Comparison of ENCODE assay signal across 27 cellular contexts in genomic region chr2:40123746-40124145, GRCh38.
DNase-seq lines count a peak whose midpoint lies in the region; ATAC-seq and TF ChIP-seq lines count a peak whose summit lies in the region.
"Had no signal": no experiment of that assay in that cellular context is flagged by ENCODE, and none has a peak within 500 bp of the region (broad histone marks: within the 10 kb centered on the region; RNA-seq: fewer than 3 reads in every experiment).

No MANE protein-coding gene starts in this region.

- TF ChIP-seq CTCF in SK-N-SH (IDR thresholded peaks at IDR 0.05) (no peak), upper lobe of right lung (IDR thresholded peaks at IDR 0.05) (no peak), MM.1S (IDR thresholded peaks at IDR 0.05; ENCODE audit: low read length) (no peak)

- POLR2A ChIA-PET in SK-N-SH (lab: Yijun Ruan, JAX) = no interaction called here

- H3K9me3 ChIP-seq in SK-N-SH (no peaks in the 10 kb centered on the region), upper lobe of right lung (no peaks in the 10 kb centered on the region), MM.1S (replicated peaks; ENCODE audit: insufficient read depth, low read length) (no peaks in the 10 kb centered on the region)
- H3K9me3 ChIP-seq: lower lobe of right lung, right lobe of liver, suprapubic skin had no signal

- TF ChIP-seq RAD21 in SK-N-SH (IDR thresholded peaks at IDR 0.05; ENCODE audit: low read length) = no peak

- H3K4me3 ChIP-seq in SK-N-SH (ENCODE audit: low read depth in 2 of 2, low read length in 1 of 2) = no peak overlapping the region
- H3K4me3 ChIP-seq in upper lobe of right lung = no peak overlapping the region
- H3K4me3 ChIP-seq in MM.1S (ENCODE audit: low read length) = no peak overlapping the region
- H3K4me3 ChIP-seq: lower lobe of right lung, right lobe of liver, suprapubic skin had no signal

- H2AFZ ChIP-seq in SK-N-SH (ENCODE audit: low read depth) (peak overlapping the region; percentile 44; the same call in 1 of the 2 replicates), MM.1S (ENCODE audit: low read length) (no peak overlapping the region)
- H2AFZ ChIP-seq: parathyroid adenoma had no signal

- no peaks in the 10 kb centered on the region for H3K9me2 ChIP-seq in SK-N-SH
- H3K9me2 ChIP-seq in MM.1S (replicated peaks; ENCODE audit: insufficient read depth, low read length) = no peaks in the 10 kb centered on the region

- intact Hi-C loops in upper lobe of right lung (cut with DNase I) = no loop called here

- H3K27me3 ChIP-seq in SK-N-SH (ENCODE audit: insufficient read depth) = no peaks in the 10 kb centered on the region
- no peaks in the 10 kb centered on the region for H3K27me3 ChIP-seq in upper lobe of right lung
- no peaks in the 10 kb centered on the region for H3K27me3 ChIP-seq in MM.1S (replicated peaks; ENCODE audit: insufficient read depth, low read length)
- H3K27me3 ChIP-seq: right lobe of liver, suprapubic skin had no signal

- ATAC-seq in SK-N-SH treated with all-trans-retinoic acid at 6 μM for 48 hours (no peak), upper lobe of right lung (no peak), HG03565 (IDR thresholded peaks at IDR 0.05; ENCODE audit: unreplicated experiment) (no peak)
- ATAC-seq: activated naive CD8-positive, alpha-beta T cell treated with anti-CD3 and anti-CD28 coated beads, Interleukin-2, amount 50 U/mL, for 24 hours; activated T-cell treated with anti-CD3 and anti-CD28 coated beads, Interleukin-2, amount 50 U/mL, for 4 hours; lower lobe of right lung; natural killer cell treated with Interleukin-12 subunit alpha and Interleukin-12 subunit beta and Interleukin-15 and Interleukin-18, amount 100 ng/mL, for 72 hours; Panc1; right lobe of liver; stimulated activated naive B cell treated with anti-CD40 and anti-IgM and Interleukin-4, amounts not matched to agents 10 μg/mL and 1 μg/mL and 100 μg/mL, for 72 hours; WTC11 had no signal

- peak overlapping the region; percentile 1; the same call in 1 of the 2 replicates for H3K9ac ChIP-seq in SK-N-SH
- H3K9ac ChIP-seq in MM.1S (ENCODE audit: low read length) = no peak overlapping the region
- H3K9ac ChIP-seq: parathyroid adenoma had no signal

- CTCF ChIA-PET in SK-N-SH (lab: Yijun Ruan, JAX) = no interaction called here

- H3K36me3 ChIP-seq in SK-N-SH (replicated peaks in 1 of 2; ENCODE audit: control insufficient read depth in 1 of 2, insufficient read depth in 2 of 2, low read length in 1 of 2) (no peaks in the 10 kb centered on the region), upper lobe of right lung (no peaks in the 10 kb centered on the region), MM.1S (replicated peaks; ENCODE audit: insufficient read depth, low read length) (no peaks in the 10 kb centered on the region)
- H3K36me3 ChIP-seq: lower lobe of right lung, right lobe of liver, suprapubic skin had no signal

- no peak for DNase-seq in SK-N-SH
- peak; percentile 86 for DNase-seq in NCI-H82 (lab: John Stamatoyannopoulos, UW)
- DNase-seq in hepatic stellate cell (ENCODE audit: low spot score) = peak; percentile 11
- no peak for DNase-seq in upper lobe of right lung
- no peak for DNase-seq in NCI-H2029 treated with DMSO at 0.1 percent for 48 hours (lab: John Stamatoyannopoulos, UW)
- DNase-seq in MM.1S = no peak
- DNase-seq: 8988T; activated CD4-positive, alpha-beta T cell treated with anti-CD3 and anti-CD28 coated beads, Interleukin-2, amount 10 ng/mL, durations not matched to agents 7 days and 5 days; activated naive CD8-positive, alpha-beta T cell treated with anti-CD3 and anti-CD28 coated beads, Interleukin-2, amount 50 U/mL, for 24 hours; activated T-cell treated with anti-CD3 and anti-CD28 coated beads, Interleukin-2, amount 50 U/mL, for 4 hours; CD4-positive, CD25-positive, alpha-beta regulatory T cell; cerebellar nuclear complex; lower lobe of right lung; NCI-H1417; NCI-H2107; NK-92 treated with Interleukin-12 subunit alpha and Interleukin-12 subunit beta, amount 100 ng/mL, for 24 hours; right lobe of liver; SIG-M5; stimulated activated CD4-positive, alpha-beta T cell treated with anti-CD3 and anti-CD28 coated beads, Interleukin-15, amount 100 ng/mL, for 24 hours; stimulated activated naive B cell treated with anti-CD40 and anti-IgM and Interleukin-4, amounts not matched to agents 10 μg/mL and 1 μg/mL and 100 μg/mL, for 72 hours had no signal

- H3F3A ChIP-seq in SK-N-SH (replicated peaks; ENCODE audit: insufficient read depth) (peaks cover 32% of the 10 kb centered on the region), MM.1S (ENCODE audit: insufficient read depth, low read length) (no peaks in the 10 kb centered on the region)

- H3K27ac ChIP-seq in SK-N-SH (ENCODE audit: low read depth in 2 of 2, low read length in 1 of 2) (peak overlapping the region; percentile 30 to 43; a peak in 3 of 4 replicates), upper lobe of right lung (peak overlapping the region; percentile 43), MM.1S (ENCODE audit: low read length) (no peak overlapping the region)
- H3K27ac ChIP-seq: lower lobe of right lung, parathyroid adenoma, right lobe of liver, suprapubic skin had no signal

- H3K79me2 ChIP-seq in SK-N-SH (ENCODE audit: insufficient read depth) (no peaks in the 10 kb centered on the region), MM.1S (ENCODE audit: low read length) (no peaks in the 10 kb centered on the region)
- H3K79me2 ChIP-seq: parathyroid adenoma had no signal

- H4K20me1 ChIP-seq in SK-N-SH (ENCODE audit: insufficient read depth) (no peaks in the 10 kb centered on the region), MM.1S (ENCODE audit: insufficient read depth, low read length) (no peaks in the 10 kb centered on the region)

- H3K4me1 ChIP-seq in SK-N-SH (ENCODE audit: control insufficient read depth in 1 of 2, insufficient read depth in 2 of 2, low read depth in 1 of 2, low read length in 1 of 2) = peaks cover 3 to 52% of the 10 kb centered on the region in 2 experiments
- peaks cover 4% of the 10 kb centered on the region for H3K4me1 ChIP-seq in upper lobe of right lung
- no peaks in the 10 kb centered on the region for H3K4me1 ChIP-seq in MM.1S (ENCODE audit: low read length)
- H3K4me1 ChIP-seq: lower lobe of right lung, parathyroid adenoma, right lobe of liver, suprapubic skin had no signal

- no peak for TF ChIP-seq EP300 in SK-N-SH (IDR thresholded peaks at IDR 0.05; ENCODE audit: borderline replicate concordance in 1 of 2, low read depth in 1 of 2, low read length in 1 of 2)

- peak overlapping the region; percentile 50 for H3K4me2 ChIP-seq in SK-N-SH
- no peak overlapping the region for H3K4me2 ChIP-seq in MM.1S (ENCODE audit: low read depth, low read length)

- WGBS in SK-N-SH (ENCODE audit: low lambda C conversion rate) = 89% methylated on average over 3 of the region's 3 CpGs

TF ChIP-seq in SK-N-SH, 30 proteins besides CTCF, POLR2A, EP300 and RAD21:
- TF ChIP-seq NFIC (IDR thresholded peaks at IDR 0.05; ENCODE audit: borderline replicate concordance) = no peak
- no peak for TF ChIP-seq RXRA (IDR thresholded peaks at IDR 0.05; ENCODE audit: borderline replicate concordance, low read depth)

TF ChIP-seq in SK-N-SH treated with all-trans-retinoic acid at 6 μM for 48 hours, 23 proteins besides CTCF, POLR2A, EP300 and RAD21:
- TF ChIP-seq OSR1 (CRISPR knock-in tag; IDR thresholded peaks at IDR 0.05) (no peak), ZC3H10 (CRISPR knock-in tag; IDR thresholded peaks at IDR 0.05) (no peak), ZNF70 (CRISPR knock-in tag; IDR thresholded peaks at IDR 0.05) (no peak), ISL1 (CRISPR knock-in tag; IDR thresholded peaks at IDR 0.05) (no peak), CSDC2 (CRISPR knock-in tag; IDR thresholded peaks at IDR 0.05) (no peak), GLIS3 (CRISPR knock-in tag; IDR thresholded peaks at IDR 0.05) (no peak), ZNF8 (CRISPR knock-in tag; IDR thresholded peaks at IDR 0.05) (no peak), TCF4 (CRISPR knock-in tag; IDR thresholded peaks at IDR 0.05; ENCODE audit: borderline replicate concordance) (no peak), TSHZ2 (CRISPR knock-in tag; IDR thresholded peaks at IDR 0.05) (no peak), BACH2 (CRISPR knock-in tag; IDR thresholded peaks at IDR 0.05; ENCODE audit: borderline replicate concordance) (no peak)
- TF ChIP-seq, protein P1, sequence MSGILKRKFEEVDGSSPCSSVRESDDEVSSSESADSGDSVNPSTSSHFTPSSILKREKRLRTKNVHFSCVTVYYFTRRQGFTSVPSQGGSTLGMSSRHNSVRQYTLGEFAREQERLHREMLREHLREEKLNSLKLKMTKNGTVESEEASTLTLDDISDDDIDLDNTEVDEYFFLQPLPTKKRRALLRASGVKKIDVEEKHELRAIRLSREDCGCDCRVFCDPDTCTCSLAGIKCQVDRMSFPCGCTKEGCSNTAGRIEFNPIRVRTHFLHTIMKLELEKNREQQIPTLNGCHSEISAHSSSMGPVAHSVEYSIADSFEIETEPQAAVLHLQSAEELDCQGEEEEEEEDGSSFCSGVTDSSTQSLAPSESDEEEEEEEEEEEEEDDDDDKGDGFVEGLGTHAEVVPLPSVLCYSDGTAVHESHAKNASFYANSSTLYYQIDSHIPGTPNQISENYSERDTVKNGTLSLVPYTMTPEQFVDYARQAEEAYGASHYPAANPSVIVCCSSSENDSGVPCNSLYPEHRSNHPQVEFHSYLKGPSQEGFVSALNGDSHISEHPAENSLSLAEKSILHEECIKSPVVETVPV (CRISPR knock-in tag; IDR thresholded peaks at IDR 0.05) = no peak
TF ChIP-seq in SK-N-SH treated with all-trans-retinoic acid at 6 μM for 48 hours: peak in this region for 0.

Comparison
In these comparisons a context has a peak if more than half of its experiments do, and no peak if none do; other contexts are left out.
1. DNase-seq: peak in NCI-H82 (single experiment) and hepatic stellate cell (single experiment); none in SK-N-SH (single experiment), upper lobe of right lung (single experiment), NCI-H2029 treated with DMSO at 0.1 percent for 48 hours (single experiment) and MM.1S (single experiment).